ENCODE assay signal across 14 cellular contexts in the genomic region with DNA sequence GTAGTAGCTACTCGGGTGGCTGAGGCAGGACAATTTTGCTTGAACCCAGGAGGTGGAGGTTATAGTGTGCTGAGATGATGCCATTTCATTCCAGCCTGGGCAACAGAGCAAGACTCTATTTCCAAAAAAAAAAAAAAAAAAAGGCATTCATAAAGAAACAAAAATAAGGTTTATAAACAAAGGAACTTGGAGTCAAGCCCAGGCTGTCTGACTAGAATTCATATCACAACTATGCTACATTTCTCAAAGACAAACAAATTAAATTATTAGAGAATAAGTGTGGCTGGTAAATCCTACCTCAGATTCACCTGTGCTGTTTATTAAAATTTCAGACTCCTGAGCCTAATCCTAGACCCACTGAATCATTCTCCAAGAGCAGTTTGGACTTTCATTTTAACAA. TPM values are rescaled to one million over a fixed set of nuclear protein-coding genes. Genes with fewer than 3 reads are reported as not detected.
DNase-seq lines count a peak whose midpoint lies in the region; TF ChIP-seq lines count a peak whose summit lies in the region.
"Had no signal": no experiment of that assay in that cellular context is flagged by ENCODE, and none has a peak within 500 bp of the region (broad histone marks: within the 10 kb centered on the region; RNA-seq: fewer than 3 reads in every experiment).

No MANE protein-coding gene starts in this region.

- peaks cover 3% of the 10 kb centered on the region for H3K9me3 Mint-ChIP-seq in activated T-helper 1 cell treated with anti-CD3 and anti-CD28 coated beads, Interleukin-12 subunit alpha, Interleukin-12 subunit beta, Interleukin-2, Interleukin-4 antibody, amounts not matched to agents 30 ng/mL and 10 ng/mL and 1 ng/mL, durations not matched to agents 14 hours and 24 hours and 36 hours
- no peaks in the 10 kb centered on the region for H3K9me3 Mint-ChIP-seq in immature natural killer cell
- H3K9me3 Mint-ChIP-seq: CD4-positive, CD25-positive, alpha-beta regulatory T cell had no signal

- no peak overlapping the region for H3K4ac ChIP-seq in neuronal stem cell (ENCODE audit: low read length)

- H3K4me3 ChIP-seq in GM23248 (no peak overlapping the region), prostate gland (no peak overlapping the region), neuronal stem cell (ENCODE audit: low read length in 2 of 2) (no peak overlapping the region)
- H3K4me3 ChIP-seq: sigmoid colon had no signal

- 100% methylated on average over 1 of the region's 1 CpG for WGBS in GM23248 (ENCODE audit: low coverage in 1 of 2, low lambda C conversion rate in 2 of 2, missing lambda C conversion rate in 2 of 2), 2 experiments
- 96% methylated on average over 1 of the region's 1 CpG for WGBS in prostate gland
- WGBS in neuronal stem cell (ENCODE audit: extremely low coverage in 2 of 2, insufficient read length in 2 of 2, insufficient replicate concordance in 1 of 2), 2 donors = no CpG with 5 or more reads among the region's 1 CpG

- H4K91ac ChIP-seq in neuronal stem cell (ENCODE audit: low read depth, low read length, poor library complexity) = no peak overlapping the region

- H2BK5ac ChIP-seq in neuronal stem cell (ENCODE audit: low read length) = no peak overlapping the region

- TF ChIP-seq POLR2A in prostate gland (IDR thresholded peaks at IDR 0.05) = no peak

- H3K27ac ChIP-seq in C4-2B (peak overlapping the region; percentile 62), GM23248 (0 out of 2 replicates have a peak overlapping the region, but pooled peaks have one; percentile 27), prostate gland (no peak overlapping the region), neuronal stem cell (replicated peaks; ENCODE audit: low read length) (no peak overlapping the region)
- H3K27ac ChIP-seq: sigmoid colon had no signal

- H3K4me2 ChIP-seq in GM23248 (ENCODE audit: unreplicated experiment) (peak overlapping the region; percentile 88), neuronal stem cell (ENCODE audit: insufficient read depth, low read length, poor library complexity, severe bottlenecking) (no peak overlapping the region)

- no peaks in the 10 kb centered on the region for H3K9me2 ChIP-seq in GM23248 (ENCODE audit: insufficient read depth)

- no peak overlapping the region for H3K27ac Mint-ChIP-seq in activated T-helper 1 cell treated with anti-CD3 and anti-CD28 coated beads, Interleukin-12 subunit alpha, Interleukin-12 subunit beta, Interleukin-2, Interleukin-4 antibody, amounts not matched to agents 30 ng/mL and 10 ng/mL and 1 ng/mL, durations not matched to agents 14 hours and 24 hours and 36 hours
- peak overlapping the region; percentile 80 to 95 (median 91) for H3K27ac Mint-ChIP-seq in immature natural killer cell

- H3K9me3 ChIP-seq in GM23248 (ENCODE audit: low read depth) (no peaks in the 10 kb centered on the region), prostate gland (no peaks in the 10 kb centered on the region), neuronal stem cell (replicated peaks in 1 of 2; ENCODE audit: control insufficient read depth in 2 of 2, insufficient read depth in 1 of 2, low read depth in 1 of 2, low read length in 2 of 2) (no peaks in the 10 kb centered on the region)
- H3K9me3 ChIP-seq: sigmoid colon had no signal

- H4K20me1 ChIP-seq in GM23248 (ENCODE audit: insufficient read depth) = 0 out of 2 replicates have a peak, but pooled peaks cover 5% of the 10 kb centered on the region

- no peaks in the 10 kb centered on the region for H3K27me3 ChIP-seq in GM23248 (replicated peaks; ENCODE audit: insufficient read depth)
- H3K27me3 ChIP-seq in prostate gland (replicated peaks; ENCODE audit: insufficient read depth) = no peaks in the 10 kb centered on the region
- H3K27me3 ChIP-seq in neuronal stem cell (ENCODE audit: control insufficient read depth in 3 of 3, insufficient read depth in 3 of 3, low read depth in 1 of 3, low read length in 3 of 3) = no peaks in the 10 kb centered on the region
- H3K27me3 ChIP-seq: sigmoid colon had no signal

- H3K79me1 ChIP-seq in neuronal stem cell (ENCODE audit: low read depth, low read length) = peaks cover 2% of the 10 kb centered on the region

- TF ChIP-seq CTCF in C4-2B (conservative IDR thresholded peaks at IDR 0.05) (no peak), prostate gland (IDR thresholded peaks at IDR 0.05) (no peak)

- H3K4me1 Mint-ChIP-seq in activated T-helper 1 cell treated with anti-CD3 and anti-CD28 coated beads, Interleukin-12 subunit alpha, Interleukin-12 subunit beta, Interleukin-2, Interleukin-4 antibody, amounts not matched to agents 30 ng/mL and 10 ng/mL and 1 ng/mL, durations not matched to agents 14 hours and 24 hours and 36 hours (ENCODE audit: low read depth) = peaks cover 47% of the 10 kb centered on the region
- H3K4me1 Mint-ChIP-seq in immature natural killer cell = peaks cover 45 to 53% of the 10 kb centered on the region in 2 donors

- H3K79me2 ChIP-seq in GM23248 (ENCODE audit: insufficient read depth) = peaks cover 88% of the 10 kb centered on the region

- peaks cover 24% of the 10 kb centered on the region for H3F3A ChIP-seq in GM23248 (ENCODE audit: insufficient read depth)

- H3K4me1 ChIP-seq in GM23248 (ENCODE audit: insufficient read depth) (peaks cover 35% of the 10 kb centered on the region), prostate gland (replicated peaks) (no peaks in the 10 kb centered on the region), neuronal stem cell (ENCODE audit: control insufficient read depth in 2 of 2, insufficient read depth in 1 of 2, low read depth in 1 of 2, low read length in 2 of 2) (peaks cover 1 to 5% of the 10 kb centered on the region in 2 donors)

- peak overlapping the region; percentile 2 for H3K4me3 Mint-ChIP-seq in activated T-helper 1 cell treated with anti-CD3 and anti-CD28 coated beads, Interleukin-12 subunit alpha, Interleukin-12 subunit beta, Interleukin-2, Interleukin-4 antibody, amounts not matched to agents 30 ng/mL and 10 ng/mL and 1 ng/mL, durations not matched to agents 14 hours and 24 hours and 36 hours
- H3K4me3 Mint-ChIP-seq in immature natural killer cell = peak overlapping the region in 2 of 5 donors; percentile 69 to 78

- in situ Hi-C loops in GM23248 (cut with MboI) = no loop called here

- H3K9ac ChIP-seq in GM23248 (no peak overlapping the region), neuronal stem cell (ENCODE audit: low read depth, low read length, poor library complexity) (no peak overlapping the region)

- H3K36me3 ChIP-seq in GM23248 (ENCODE audit: low read depth) = peaks cover 22% of the 10 kb centered on the region
- no peaks in the 10 kb centered on the region for H3K36me3 ChIP-seq in prostate gland
- peaks cover 0 to 8% of the 10 kb centered on the region in 2 donors for H3K36me3 ChIP-seq in neuronal stem cell (replicated peaks in 1 of 2; ENCODE audit: control insufficient read depth in 2 of 2, insufficient read depth in 2 of 2, low read length in 2 of 2)

- no peak overlapping the region for H2BK12ac ChIP-seq in neuronal stem cell (ENCODE audit: low read length)

- intact Hi-C loops in activated T-helper 1 cell treated with anti-CD3 and anti-CD28 coated beads, Interleukin-12 subunit alpha, Interleukin-12 subunit beta, Interleukin-2, Interleukin-4 antibody, amounts not matched to agents 30 ng/mL and 10 ng/mL and 1 ng/mL, durations not matched to agents 14 hours and 24 hours and 36 hours (cut with micrococcal nuclease) = loop anchor here (5.0 to 10.0 kb wide), 4 partner anchors 132 to 1330 kb away; a partner anchor contains a TSS
- intact Hi-C loops in prostate gland (cut with DNase I) = no loop called here

- no peak overlapping the region for H3K18ac ChIP-seq in neuronal stem cell (ENCODE audit: low read length)

- H3K27me3 Mint-ChIP-seq in activated T-helper 1 cell treated with anti-CD3 and anti-CD28 coated beads, Interleukin-12 subunit alpha, Interleukin-12 subunit beta, Interleukin-2, Interleukin-4 antibody, amounts not matched to agents 30 ng/mL and 10 ng/mL and 1 ng/mL, durations not matched to agents 14 hours and 24 hours and 36 hours (ENCODE audit: insufficient read depth) = no peaks in the 10 kb centered on the region
- H3K27me3 Mint-ChIP-seq in immature natural killer cell (ENCODE audit: low read depth in 3 of 3) = peaks cover 0 to 11% (median 5%) of the 10 kb centered on the region in 3 donors
- H3K27me3 Mint-ChIP-seq: CD4-positive, CD25-positive, alpha-beta regulatory T cell had no signal

- no peak overlapping the region for H4K8ac ChIP-seq in neuronal stem cell (ENCODE audit: low read depth, low read length)

- H2BK15ac ChIP-seq in neuronal stem cell (ENCODE audit: low read length) = no peak overlapping the region

- H2BK120ac ChIP-seq in neuronal stem cell (ENCODE audit: low read depth, low read length) = no peak overlapping the region

- H2AK5ac ChIP-seq in neuronal stem cell (ENCODE audit: low read depth, low read length) = no peak overlapping the region

- no peak overlapping the region for H3K23ac ChIP-seq in neuronal stem cell (ENCODE audit: low read depth, low read length, poor library complexity)

- H2AFZ ChIP-seq in GM23248 = no peak overlapping the region
- no peak overlapping the region for H2AFZ ChIP-seq in neuronal stem cell (ENCODE audit: low read length)

- H3K14ac ChIP-seq in neuronal stem cell (ENCODE audit: low read length) = no peak overlapping the region

- peaks cover 21% of the 10 kb centered on the region for H3K36me3 Mint-ChIP-seq in activated T-helper 1 cell treated with anti-CD3 and anti-CD28 coated beads, Interleukin-12 subunit alpha, Interleukin-12 subunit beta, Interleukin-2, Interleukin-4 antibody, amounts not matched to agents 30 ng/mL and 10 ng/mL and 1 ng/mL, durations not matched to agents 14 hours and 24 hours and 36 hours (ENCODE audit: low read depth)
- peaks cover 4 to 11% (median 8%) of the 10 kb centered on the region in 3 donors for H3K36me3 Mint-ChIP-seq in immature natural killer cell

- DNase-seq in GM23248 (peak; percentile 18), immature natural killer cell (no peak), prostate gland (ENCODE audit: low spot score) (no peak), NCI-H1105 treated with DMSO at 0.1 percent for 48 hours (lab: John Stamatoyannopoulos, UW) (no peak), anterior cingulate cortex (lab: John Stamatoyannopoulos, UW) (no peak), neuronal stem cell (ENCODE audit: low spot score) (no peak)
- DNase-seq in activated T-helper 1 cell treated with anti-CD3 and anti-CD28 coated beads, Interleukin-12 subunit alpha, Interleukin-12 subunit beta, Interleukin-2, Interleukin-4 antibody, amounts not matched to agents 30 ng/mL and 10 ng/mL and 1 ng/mL, durations not matched to agents 14 hours and 24 hours and 36 hours (ENCODE audit: low spot score) = no peak
- DNase-seq: CD4-positive, CD25-positive, alpha-beta regulatory T cell; left ventricle myocardium superior; NCI-H1417 treated with DMSO at 0.1 percent for 48 hours; sigmoid colon; stimulated activated naive CD4-positive, alpha-beta T cell treated with Interleukin-2 at 50 U/mL for 16 hours; T-helper 9 cell had no signal

RNA-seq across cellular contexts. Expression of a gene that starts 4.2 kb away (rescaled TPM):
- 30.6 and 32.7 TPM in 2 replicates for total RNA-seq in GM23248 (2014; rRNA removed; shearing (Covaris generic))
- polyA plus RNA-seq in GM23248 (2016; fragmentation: Nextera tagmentation; extraction: Ambion mirVana) (66.5 and 69.0 TPM in 2 replicates), immature natural killer cell (10 to 100 TPM; 14.7 to 30.6 (median 20.9) TPM)
- 20.2 and 23.8 TPM in 2 replicates for total RNA-seq in activated T-helper 1 cell treated with anti-CD3 and anti-CD28 coated beads, Interleukin-12 subunit alpha, Interleukin-12 subunit beta, Interleukin-2, Interleukin-4 antibody, amounts not matched to agents 30 ng/mL and 10 ng/mL and 1 ng/mL, durations not matched to agents 14 hours and 24 hours and 36 hours
- total RNA-seq in prostate gland = 10 to 100 TPM in 1 of 2 donors, 1 to 10 TPM in 1; 6.5 to 14.1 TPM
- 3.6 TPM for polyA plus RNA-seq in neuronal stem cell (2013, experiment 1 of 2)
- polyA plus RNA-seq in neuronal stem cell (2013, experiment 2 of 2) = 3.8 TPM

RNA-seq across cellular contexts. Expression of a gene that starts 26.0 kb away (rescaled TPM):
- 31.1 and 35.8 TPM in 2 replicates for total RNA-seq in GM23248 (2014; rRNA removed; shearing (Covaris generic))
- polyA plus RNA-seq in GM23248 (2016; fragmentation: Nextera tagmentation; extraction: Ambion mirVana) (52.8 and 62.1 TPM in 2 replicates), immature natural killer cell (10 to 100 TPM; 73.8 to 95.4 (median 74.0) TPM)
- 80.3 and 90.8 TPM in 2 replicates for total RNA-seq in activated T-helper 1 cell treated with anti-CD3 and anti-CD28 coated beads, Interleukin-12 subunit alpha, Interleukin-12 subunit beta, Interleukin-2, Interleukin-4 antibody, amounts not matched to agents 30 ng/mL and 10 ng/mL and 1 ng/mL, durations not matched to agents 14 hours and 24 hours and 36 hours
- 10 to 100 TPM; 15.9 to 26.1 TPM for total RNA-seq in prostate gland
- polyA plus RNA-seq in neuronal stem cell (2013, experiment 1 of 2) = 62.9 TPM
- polyA plus RNA-seq in neuronal stem cell (2013, experiment 2 of 2) = 64.4 TPM

Comparison
In these comparisons a context has a peak if more than half of its experiments do, and no peak if none do; other contexts are left out.
1. H3K27ac ChIP-seq: peak in C4-2B (single experiment) and GM23248 (single experiment); none in prostate gland (0 of 2) and neuronal stem cell (single experiment).